In genomic region chr2:215680605-215681598, GRCh38 we compare ENCODE assay signal across 1 cellular context.
TF ChIP-seq lines count a peak whose summit lies in the region.

No MANE protein-coding gene starts in this region.

TF ChIP-seq in HepG2, 621 proteins besides CTCF, POLR2A, EP300 and RAD21 (continued from another document and continues in another):
- TF ChIP-seq ISL2 (CRISPR knock-in tag; IDR thresholded peaks at IDR 0.05) (peak; percentile 100), NBN (conservative IDR thresholded peaks at IDR 0.05) (no peak), RFX5 (IDR thresholded peaks at IDR 0.05; ENCODE audit: low read depth, low read length) (peak; percentile 36; the same call in 1 of the 2 replicates), HMGA1 (CRISPR knock-in tag; conservative IDR thresholded peaks at IDR 0.05) (no peak), ZNF331 (CRISPR knock-in tag; IDR thresholded peaks at IDR 0.05) (peak; percentile 78), ZNF337 (CRISPR knock-in tag; IDR thresholded peaks at IDR 0.05; ENCODE audit: borderline replicate concordance, low read depth) (no peak), FIP1L1 (IDR thresholded peaks at IDR 0.05; ENCODE audit: borderline replicate concordance, insufficient read depth, low read depth, low read length) (no peak; the same call in 1 of the 2 replicates), ZNF7 (CRISPR knock-in tag; IDR thresholded peaks at IDR 0.05) (no peak), HOXA5 (CRISPR knock-in tag; IDR thresholded peaks at IDR 0.05) (peak; percentile 54; the same call in 1 of the 2 replicates), ZFP36 (IDR thresholded peaks at IDR 0.05; ENCODE audit: borderline replicate concordance, low read depth, low read length, partially characterized antibody) (no peak), ZFP1 (CRISPR knock-in tag; IDR thresholded peaks at IDR 0.05) (peak; percentile 76; the same call in 1 of the 2 replicates), SMARCE1 (IDR thresholded peaks at IDR 0.05; ENCODE audit: borderline replicate concordance) (no peak), ZNF550 (CRISPR knock-in tag; IDR thresholded peaks at IDR 0.05; ENCODE audit: borderline replicate concordance) (no peak), HCFC1 (IDR thresholded peaks at IDR 0.05; ENCODE audit: low read depth, low read length) (no peak), SALL2 (CRISPR knock-in tag; IDR thresholded peaks at IDR 0.05) (0 out of 2 replicates have a peak, but pooled peaks have one; percentile 57), HNF4G (IDR thresholded peaks at IDR 0.05; ENCODE audit: borderline replicate concordance, low read depth, low read length) (peak; percentile 98), HNF4G (CRISPR knock-in tag; IDR thresholded peaks at IDR 0.05; ENCODE audit: borderline replicate concordance, low read depth) (peak; percentile 90), NR2F2 (IDR thresholded peaks at IDR 0.05; ENCODE audit: borderline replicate concordance, low read depth) (peak; percentile 91), HNRNPL (IDR thresholded peaks at IDR 0.05; ENCODE audit: low read depth, low read length) (no peak), ATF4 (CRISPR knock-in tag; IDR thresholded peaks at IDR 0.05) (peak in 1 of 2 experiments; percentile 95; a peak in 2 of 4 replicates), SRF (IDR thresholded peaks at IDR 0.05; ENCODE audit: low read depth, low read length) (no peak), PAX8 (CRISPR knock-in tag; IDR thresholded peaks at IDR 0.05; ENCODE audit: borderline replicate concordance) (no peak), CCAR2 (optimal IDR thresholded peaks at IDR 0.05; ENCODE audit: low read depth, low read length) (no peak), MTF2 (CRISPR knock-in tag; IDR thresholded peaks at IDR 0.05; ENCODE audit: borderline replicate concordance) (no peak), CEBPB (IDR thresholded peaks at IDR 0.05; ENCODE audit: borderline replicate concordance, low read depth, low read length) (peak; percentile 99), RORA (CRISPR knock-in tag; IDR thresholded peaks at IDR 0.05) (no peak; the same call in 1 of the 2 replicates), MAZ (IDR thresholded peaks at IDR 0.05; ENCODE audit: borderline replicate concordance, low read depth, low read length) (peak; percentile 71; the same call in 1 of the 2 replicates), MAZ (CRISPR knock-in tag; IDR thresholded peaks at IDR 0.05; ENCODE audit: low read depth) (peak; percentile 57), MAX (IDR thresholded peaks at IDR 0.05) (peak; percentile 56; the same call in 1 of the 2 replicates), HIC2 (CRISPR knock-in tag; IDR thresholded peaks at IDR 0.05; ENCODE audit: low read depth) (no peak), ZSCAN29 (CRISPR knock-in tag; conservative IDR thresholded peaks at IDR 0.05) (peak; percentile 97), PLSCR1 (CRISPR knock-in tag; IDR thresholded peaks at IDR 0.05; ENCODE audit: borderline replicate concordance) (no peak), MED1 (CRISPR knock-in tag; IDR thresholded peaks at IDR 0.05) (peak; percentile 100), ZNF543 (CRISPR knock-in tag; IDR thresholded peaks at IDR 0.05) (peak; percentile 77), ZNF567 (CRISPR knock-in tag; IDR thresholded peaks at IDR 0.05; ENCODE audit: borderline replicate concordance) (no peak), SP5 (CRISPR knock-in tag; IDR thresholded peaks at IDR 0.05; ENCODE audit: borderline replicate concordance, low read depth) (peak; percentile 82), RFXAP (CRISPR knock-in tag; IDR thresholded peaks at IDR 0.05; ENCODE audit: borderline replicate concordance) (peak; percentile 71; the same call in 1 of the 2 replicates), IKZF1 (IDR thresholded peaks at IDR 0.05) (no peak), HDAC1 (CRISPR knock-in tag; IDR thresholded peaks at IDR 0.05) (peak; percentile 82; the same call in 1 of the 2 replicates), ELF3 (CRISPR knock-in tag; IDR thresholded peaks at IDR 0.05) (peak; percentile 99), FOXK2 (IDR thresholded peaks at IDR 0.05) (no peak), ZBTB49 (CRISPR knock-in tag; IDR thresholded peaks at IDR 0.05; ENCODE audit: borderline replicate concordance) (no peak), SP1 (IDR thresholded peaks at IDR 0.05) (no peak), SP1 (CRISPR knock-in tag; IDR thresholded peaks at IDR 0.05) (no peak), PRPF4 (IDR thresholded peaks at IDR 0.05; ENCODE audit: low read depth, low read length, poor library complexity, severe bottlenecking) (peak; percentile 36), ZNF713 (CRISPR knock-in tag; IDR thresholded peaks at IDR 0.05) (0 out of 2 replicates have a peak, but pooled peaks have one; percentile 28), ZNF317 (CRISPR knock-in tag; IDR thresholded peaks at IDR 0.05) (peak; percentile 86), HOXA7 (CRISPR knock-in tag; IDR thresholded peaks at IDR 0.05) (no peak), ZSCAN20 (CRISPR knock-in tag; IDR thresholded peaks at IDR 0.05; ENCODE audit: borderline replicate concordance) (peak; percentile 56; the same call in 1 of the 2 replicates), CHCHD3 (CRISPR knock-in tag; IDR thresholded peaks at IDR 0.05) (no peak), MTA1 (CRISPR knock-in tag; IDR thresholded peaks at IDR 0.05; ENCODE audit: borderline replicate concordance) (peak; percentile 85; the same call in 1 of the 2 replicates), ZBTB8A (CRISPR knock-in tag; IDR thresholded peaks at IDR 0.05; ENCODE audit: borderline replicate concordance, low read depth) (peak; percentile 60; the same call in 1 of the 2 replicates), PHF20 (CRISPR knock-in tag; IDR thresholded peaks at IDR 0.05) (no peak), JARID2 (CRISPR knock-in tag; IDR thresholded peaks at IDR 0.05; ENCODE audit: insufficient replicate concordance) (no peak), SMAD3 (CRISPR knock-in tag; IDR thresholded peaks at IDR 0.05) (peak; percentile 82), MXD4 (CRISPR knock-in tag; IDR thresholded peaks at IDR 0.05) (no peak; the same call in 1 of the 2 replicates), SATB2 (CRISPR knock-in tag; IDR thresholded peaks at IDR 0.05) (peak; percentile 67; the same call in 1 of the 2 replicates), SMYD3 (CRISPR knock-in tag; IDR thresholded peaks at IDR 0.05) (no peak), ZNF546 (CRISPR knock-in tag; conservative IDR thresholded peaks at IDR 0.05) (no peak), ZNF121 (CRISPR knock-in tag; IDR thresholded peaks at IDR 0.05) (peak; percentile 66; the same call in 1 of the 2 replicates)
- TF ChIP-seq, protein P1, sequence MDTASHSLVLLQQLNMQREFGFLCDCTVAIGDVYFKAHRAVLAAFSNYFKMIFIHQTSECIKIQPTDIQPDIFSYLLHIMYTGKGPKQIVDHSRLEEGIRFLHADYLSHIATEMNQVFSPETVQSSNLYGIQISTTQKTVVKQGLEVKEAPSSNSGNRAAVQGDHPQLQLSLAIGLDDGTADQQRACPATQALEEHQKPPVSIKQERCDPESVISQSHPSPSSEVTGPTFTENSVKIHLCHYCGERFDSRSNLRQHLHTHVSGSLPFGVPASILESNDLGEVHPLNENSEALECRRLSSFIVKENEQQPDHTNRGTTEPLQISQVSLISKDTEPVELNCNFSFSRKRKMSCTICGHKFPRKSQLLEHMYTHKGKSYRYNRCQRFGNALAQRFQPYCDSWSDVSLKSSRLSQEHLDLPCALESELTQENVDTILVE (CRISPR knock-in tag; IDR thresholded peaks at IDR 0.05), result peak; percentile 91
- TF ChIP-seq, protein P2, sequence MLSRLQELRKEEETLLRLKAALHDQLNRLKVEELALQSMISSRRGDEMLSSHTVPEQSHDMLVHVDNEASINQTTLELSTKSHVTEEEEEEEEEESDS (CRISPR knock-in tag; IDR thresholded peaks at IDR 0.05; ENCODE audit: borderline replicate concordance), result no peak
- TF ChIP-seq, protein P3, sequence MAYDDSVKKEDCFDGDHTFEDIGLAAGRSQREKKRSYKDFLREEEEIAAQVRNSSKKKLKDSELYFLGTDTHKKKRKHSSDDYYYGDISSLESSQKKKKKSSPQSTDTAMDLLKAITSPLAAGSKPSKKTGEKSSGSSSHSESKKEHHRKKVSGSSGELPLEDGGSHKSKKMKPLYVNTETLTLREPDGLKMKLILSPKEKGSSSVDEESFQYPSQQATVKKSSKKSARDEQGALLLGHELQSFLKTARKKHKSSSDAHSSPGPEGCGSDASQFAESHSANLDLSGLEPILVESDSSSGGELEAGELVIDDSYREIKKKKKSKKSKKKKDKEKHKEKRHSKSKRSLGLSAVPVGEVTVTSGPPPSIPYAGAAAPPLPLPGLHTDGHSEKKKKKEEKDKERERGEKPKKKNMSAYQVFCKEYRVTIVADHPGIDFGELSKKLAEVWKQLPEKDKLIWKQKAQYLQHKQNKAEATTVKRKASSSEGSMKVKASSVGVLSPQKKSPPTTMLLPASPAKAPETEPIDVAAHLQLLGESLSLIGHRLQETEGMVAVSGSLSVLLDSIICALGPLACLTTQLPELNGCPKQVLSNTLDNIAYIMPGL (CRISPR knock-in tag; IDR thresholded peaks at IDR 0.05; ENCODE audit: borderline replicate concordance in 1 of 2, low read depth in 1 of 2), result peak; percentile 37 to 58; a peak in 1 of 4 replicates
- TF ChIP-seq, protein P4, sequence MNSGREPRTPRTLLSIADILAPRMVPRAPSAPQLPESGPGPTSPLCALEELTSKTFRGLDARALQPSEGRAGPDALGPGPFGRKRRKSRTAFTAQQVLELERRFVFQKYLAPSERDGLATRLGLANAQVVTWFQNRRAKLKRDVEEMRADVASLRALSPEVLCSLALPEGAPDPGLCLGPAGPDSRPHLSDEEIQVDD (CRISPR knock-in tag; IDR thresholded peaks at IDR 0.05; ENCODE audit: borderline replicate concordance), result no peak
- TF ChIP-seq, protein P5, sequence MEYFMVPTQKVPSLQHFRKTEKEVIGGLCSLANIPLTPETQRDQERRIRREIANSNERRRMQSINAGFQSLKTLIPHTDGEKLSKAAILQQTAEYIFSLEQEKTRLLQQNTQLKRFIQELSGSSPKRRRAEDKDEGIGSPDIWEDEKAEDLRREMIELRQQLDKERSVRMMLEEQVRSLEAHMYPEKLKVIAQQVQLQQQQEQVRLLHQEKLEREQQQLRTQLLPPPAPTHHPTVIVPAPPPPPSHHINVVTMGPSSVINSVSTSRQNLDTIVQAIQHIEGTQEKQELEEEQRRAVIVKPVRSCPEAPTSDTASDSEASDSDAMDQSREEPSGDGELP (IDR thresholded peaks at IDR 0.05; ENCODE audit: borderline replicate concordance, low read depth), result peak; percentile 71
- TF ChIP-seq, protein P6, sequence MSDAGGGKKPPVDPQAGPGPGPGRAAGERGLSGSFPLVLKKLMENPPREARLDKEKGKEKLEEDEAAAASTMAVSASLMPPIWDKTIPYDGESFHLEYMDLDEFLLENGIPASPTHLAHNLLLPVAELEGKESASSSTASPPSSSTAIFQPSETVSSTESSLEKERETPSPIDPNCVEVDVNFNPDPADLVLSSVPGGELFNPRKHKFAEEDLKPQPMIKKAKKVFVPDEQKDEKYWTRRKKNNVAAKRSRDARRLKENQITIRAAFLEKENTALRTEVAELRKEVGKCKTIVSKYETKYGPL (CRISPR knock-in tag; IDR thresholded peaks at IDR 0.05), result no peak; the same call in 1 of the 2 replicates
- TF ChIP-seq, protein P7, sequence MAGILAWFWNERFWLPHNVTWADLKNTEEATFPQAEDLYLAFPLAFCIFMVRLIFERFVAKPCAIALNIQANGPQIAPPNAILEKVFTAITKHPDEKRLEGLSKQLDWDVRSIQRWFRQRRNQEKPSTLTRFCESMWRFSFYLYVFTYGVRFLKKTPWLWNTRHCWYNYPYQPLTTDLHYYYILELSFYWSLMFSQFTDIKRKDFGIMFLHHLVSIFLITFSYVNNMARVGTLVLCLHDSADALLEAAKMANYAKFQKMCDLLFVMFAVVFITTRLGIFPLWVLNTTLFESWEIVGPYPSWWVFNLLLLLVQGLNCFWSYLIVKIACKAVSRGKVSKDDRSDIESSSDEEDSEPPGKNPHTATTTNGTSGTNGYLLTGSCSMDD (CRISPR knock-in tag; IDR thresholded peaks at IDR 0.05), result no peak
